Comparison of ENCODE assay signal across 17 cellular contexts in the genomic region with DNA sequence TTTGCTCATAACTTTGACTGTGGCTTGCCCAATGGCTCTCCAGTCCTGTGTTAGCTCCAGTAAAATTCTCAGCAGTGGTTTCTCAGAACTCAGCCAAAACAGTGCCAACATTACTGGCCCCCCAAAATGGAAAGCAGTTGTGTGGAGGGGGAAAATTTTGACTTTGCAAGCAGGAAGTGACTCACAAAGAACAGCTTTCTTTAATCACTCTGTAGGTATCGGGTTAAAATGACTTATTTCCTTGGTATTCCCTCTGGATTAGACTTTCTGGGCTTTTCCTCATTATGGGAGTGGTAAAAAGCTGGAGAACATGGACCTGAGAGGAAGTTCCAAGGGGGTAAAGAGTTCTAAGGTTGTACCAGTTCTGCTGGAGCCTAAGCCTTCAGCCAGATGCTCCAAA.
A peak's percentile ranks its signal among the peaks of the same experiment; 100 is the strongest.
DNase-seq lines count a peak whose midpoint lies in the region; ATAC-seq and TF ChIP-seq lines count a peak whose summit lies in the region.
"Had no signal": no experiment of that assay in that cellular context is flagged by ENCODE, and none has a peak within 500 bp of the region (broad histone marks: within the 10 kb centered on the region; RNA-seq: fewer than 3 reads in every experiment).

No MANE protein-coding gene starts in this region.

- intact Hi-C loops in lower lobe of right lung (cut with DNase I): no loop called here

- H3K27ac ChIP-seq in lower lobe of right lung: no peak overlapping the region
- H3K27ac ChIP-seq: KMS-11, pancreas, SK-N-MC had no signal

- H3K9me3 ChIP-seq in lower lobe of right lung: no peaks in the 10 kb centered on the region
- H3K9me3 ChIP-seq: pancreas had no signal

- no peak for ATAC-seq in lower lobe of right lung
- ATAC-seq in GM21367 (IDR thresholded peaks at IDR 0.05; ENCODE audit: unreplicated experiment): no peak
- ATAC-seq in GM19455 (IDR thresholded peaks at IDR 0.05; ENCODE audit: unreplicated experiment): no peak
- ATAC-seq: pancreas had no signal

- H3K36me3 ChIP-seq in lower lobe of right lung: no peaks in the 10 kb centered on the region
- H3K36me3 ChIP-seq: pancreas had no signal

- no peaks in the 10 kb centered on the region for H3K4me1 ChIP-seq in lower lobe of right lung
- H3K4me1 ChIP-seq: pancreas had no signal

- no peaks in the 10 kb centered on the region for H3K27me3 ChIP-seq in lower lobe of right lung (ENCODE audit: low read depth)
- H3K27me3 ChIP-seq: pancreas had no signal

- DNase-seq in AG09309 (ENCODE audit: low read depth) (peak; percentile 94), HT1080 (ENCODE audit: low read depth) (peak; percentile 94), astrocyte of the hippocampus (ENCODE audit: low read depth, low spot score) (peak; percentile 42), hepatic stellate cell (ENCODE audit: low spot score) (peak; percentile 26), lower lobe of right lung (no peak), LoVo (ENCODE audit: low spot score) (no peak)
- DNase-seq: activated B cell treated with CpG ODN at 0.5 μM for 24 hours; activated CD8-positive, alpha-beta memory T cell treated with anti-CD3 and anti-CD28 coated beads, Interleukin-2, amount 50 U/mL, for 4 hours; amniotic stem cell; C1 segment of cervical spinal cord; effector memory CD4-positive, alpha-beta T cell; NCI-H2081; pancreas had no signal

- H3K4me3 ChIP-seq in AG09309 (ENCODE audit: control insufficient read depth, low read depth, low read length) (no peak overlapping the region), lower lobe of right lung (no peak overlapping the region)
- H3K4me3 ChIP-seq: pancreas, SK-N-MC had no signal

- no peak for TF ChIP-seq CTCF in AG09309 (IDR thresholded peaks at IDR 0.05; ENCODE audit: control insufficient read depth, insufficient read depth, low read depth, low read length, missing control alignments)
- TF ChIP-seq CTCF in lower lobe of right lung (IDR thresholded peaks at IDR 0.05): no peak

Comparison
In these comparisons a context has a peak if more than half of its experiments do, and no peak if none do; other contexts are left out.
1. DNase-seq: peak in AG09309 (single experiment), HT1080 (single experiment), astrocyte of the hippocampus (single experiment) and hepatic stellate cell (single experiment); none in lower lobe of right lung (single experiment) and LoVo (single experiment).